In the genomic region with DNA sequence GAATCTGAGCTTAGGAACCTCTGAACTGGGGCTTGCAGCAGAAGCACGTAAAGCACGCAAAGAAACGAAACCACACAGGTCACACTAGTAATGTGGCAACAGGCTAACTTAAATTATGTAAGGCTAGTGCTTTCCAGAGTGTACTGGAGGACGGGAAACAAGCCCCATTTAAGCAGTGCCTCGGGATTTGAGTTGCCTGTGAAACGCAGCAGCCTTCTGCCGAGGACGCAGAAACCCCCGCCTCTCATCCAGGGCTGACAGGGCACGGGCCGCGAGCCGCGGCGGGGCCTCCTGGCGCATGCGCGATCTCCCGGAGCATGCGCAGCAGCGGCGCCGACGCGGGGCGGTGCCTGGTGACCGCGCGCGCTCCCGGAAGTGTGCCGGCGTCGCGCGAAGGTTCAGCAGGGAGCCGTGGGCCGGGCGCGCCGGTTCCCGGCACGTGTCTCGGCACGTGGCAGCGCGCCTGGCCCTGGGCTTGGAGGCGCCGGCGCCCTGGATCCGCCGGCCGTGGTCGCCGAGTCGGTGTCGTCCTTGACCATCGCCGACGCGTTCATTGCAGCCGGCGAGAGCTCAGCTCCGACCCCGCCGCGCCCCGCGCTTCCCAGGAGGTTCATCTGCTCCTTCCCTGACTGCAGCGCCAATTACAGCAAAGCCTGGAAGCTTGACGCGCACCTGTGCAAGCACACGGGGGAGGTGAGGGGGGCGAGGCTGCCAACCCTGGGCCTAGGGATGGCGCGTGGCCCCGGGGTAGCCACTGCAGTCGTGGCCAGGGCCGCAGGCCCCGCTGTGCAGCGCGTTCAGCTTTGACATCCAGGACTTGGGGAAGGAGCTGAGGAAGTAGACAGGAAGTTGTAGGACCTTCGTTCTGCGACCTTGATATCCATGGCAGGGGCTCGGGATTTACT, we compare ENCODE assay signal across 8 cellular contexts. TPM values are rescaled to one million over a fixed set of nuclear protein-coding genes. Genes with fewer than 3 reads are reported as not detected.
DNase-seq lines count a peak whose midpoint lies in the region; ATAC-seq lines count a peak whose summit lies in the region.

A gene (plus strand): TSS at position 374 of the 905 bp plus-strand sequence.

- H3K4me3 Mint-ChIP-seq in CD4-positive, CD25-positive, alpha-beta regulatory T cell, result peak within 1 kb of the TSS; percentile 90 to 96 (median 94)
- peak within 1 kb of the TSS; percentile 87 for H3K4me3 Mint-ChIP-seq in memory B cell

- peaks cover 9 to 56% (median 32%) of the 10 kb centered on the region in 4 donors for H3K4me1 Mint-ChIP-seq in CD4-positive, CD25-positive, alpha-beta regulatory T cell
- peaks cover 25% of the 10 kb centered on the region for H3K4me1 Mint-ChIP-seq in memory B cell

- ATAC-seq in CD4-positive, CD25-positive, alpha-beta regulatory T cell (ENCODE audit: low read depth in 2 of 2), result peak; percentile 53 to 61
- ATAC-seq in GM19452 (IDR thresholded peaks at IDR 0.05; ENCODE audit: unreplicated experiment) (peak; percentile 73), memory B cell (ENCODE audit: low read depth) (peak; percentile 70)

- peak; percentile 81 to 92 (median 92) for DNase-seq in CD4-positive, CD25-positive, alpha-beta regulatory T cell
- DNase-seq in HK-2 (ENCODE audit: unreplicated experiment) (peak; percentile 73), NOMO-1 treated with DMSO at 0.1 percent for 48 hours (lab: John Stamatoyannopoulos, UW; ENCODE audit: unreplicated experiment) (peak; percentile 95), memory B cell (ENCODE audit: low spot score in 2 of 2) (peak; percentile 90 to 92)
- peak; percentile 71 to 74 for DNase-seq in activated CD8-positive, alpha-beta memory T cell treated with anti-CD3 and anti-CD28 coated beads for 4 hours (ENCODE audit: low read depth in 2 of 2)
- peak; percentile 82 to 83 (median 83) for DNase-seq in effector memory CD4-positive, alpha-beta T cell
- peak; percentile 73 for DNase-seq in stimulated activated CD8-positive, alpha-beta memory T cell treated with anti-CD3 and anti-CD28 coated beads, Interleukin-12 subunit alpha, Interleukin-12 subunit beta, amount 100 ng/mL, for 1 hour (ENCODE audit: low read depth)

- H3K27ac ChIP-seq in CD4-positive, CD25-positive, alpha-beta regulatory T cell (ENCODE audit: insufficient read depth, low read length, poor library complexity, severe bottlenecking), result peak within 1 kb of the TSS; percentile 93
- peak within 1 kb of the TSS; percentile 86 for H3K27ac ChIP-seq in effector memory CD4-positive, alpha-beta T cell (ENCODE audit: insufficient read depth, low read length, poor library complexity, severe bottlenecking)

- H3K9me3 ChIP-seq in CD4-positive, CD25-positive, alpha-beta regulatory T cell (ENCODE audit: control insufficient read depth in 2 of 2, low read length in 2 of 2), result no peaks in the 10 kb centered on the region
- no peaks in the 10 kb centered on the region for H3K9me3 ChIP-seq in effector memory CD4-positive, alpha-beta T cell (ENCODE audit: control insufficient read depth, low read length)

- peaks cover 54% of the 10 kb centered on the region for H3K4me1 ChIP-seq in CD4-positive, CD25-positive, alpha-beta regulatory T cell (ENCODE audit: control insufficient read depth, insufficient read depth, low read length, poor library complexity, severe bottlenecking)
- peaks cover 50% of the 10 kb centered on the region for H3K4me1 ChIP-seq in effector memory CD4-positive, alpha-beta T cell (ENCODE audit: control insufficient read depth, insufficient read depth, low read length, poor library complexity, severe bottlenecking)

- no peaks in the 10 kb centered on the region for H3K27me3 ChIP-seq in CD4-positive, CD25-positive, alpha-beta regulatory T cell (ENCODE audit: control insufficient read depth, insufficient read depth, low read length)
- H3K27me3 ChIP-seq in effector memory CD4-positive, alpha-beta T cell (replicated peaks; ENCODE audit: control insufficient read depth, insufficient read depth, low read length, poor library complexity, severe bottlenecking), result no peaks in the 10 kb centered on the region

- peak within 1 kb of the TSS; percentile 96 for H3K4me3 ChIP-seq in CD4-positive, CD25-positive, alpha-beta regulatory T cell (ENCODE audit: low read depth, low read length)
- H3K4me3 ChIP-seq in effector memory CD4-positive, alpha-beta T cell (ENCODE audit: insufficient read depth, low read depth, low read length, poor library complexity, severe bottlenecking), result peak within 1 kb of the TSS; percentile 57

- peaks cover 19% of the 10 kb centered on the region for H3K36me3 ChIP-seq in CD4-positive, CD25-positive, alpha-beta regulatory T cell (ENCODE audit: control insufficient read depth, insufficient read depth, low read length)
- H3K36me3 ChIP-seq in effector memory CD4-positive, alpha-beta T cell (ENCODE audit: control insufficient read depth, insufficient read depth, low read length), result peaks cover 18% of the 10 kb centered on the region

- peak within 1 kb of the TSS; percentile 91 to 98 (median 95) for H3K27ac Mint-ChIP-seq in CD4-positive, CD25-positive, alpha-beta regulatory T cell
- peak within 1 kb of the TSS; percentile 88 for H3K27ac Mint-ChIP-seq in memory B cell

- H3K36me3 Mint-ChIP-seq in CD4-positive, CD25-positive, alpha-beta regulatory T cell, result peaks cover 27% of the 10 kb centered on the region
- H3K36me3 Mint-ChIP-seq in memory B cell, result peaks cover 10% of the 10 kb centered on the region

- no peaks in the 10 kb centered on the region for H3K9me3 Mint-ChIP-seq in CD4-positive, CD25-positive, alpha-beta regulatory T cell
- H3K9me3 Mint-ChIP-seq in memory B cell, result no peaks in the 10 kb centered on the region

- no peaks in the 10 kb centered on the region for H3K27me3 Mint-ChIP-seq in CD4-positive, CD25-positive, alpha-beta regulatory T cell
- H3K27me3 Mint-ChIP-seq in memory B cell, result no peaks in the 10 kb centered on the region

RNA-seq across cellular contexts. Expression of the gene that starts here (rescaled TPM):
- 165 TPM for total RNA-seq in CD4-positive, CD25-positive, alpha-beta regulatory T cell
- 100 to 1,000 TPM; 462 to 528 (median 512) TPM for polyA plus RNA-seq in CD4-positive, CD25-positive, alpha-beta regulatory T cell

Comparison
In these comparisons a context has a peak if more than half of its experiments do, and no peak if none do; other contexts are left out.
1. Peak in every context shown above with its lines: DNase-seq, ATAC-seq, H3K4me3 ChIP-seq and H3K27ac ChIP-seq.